ENCODE assay signal across 19 cellular contexts in genomic region chr5:179288809-179289185, GRCh38. TPM values are rescaled to one million over a fixed set of nuclear protein-coding genes. Genes with fewer than 3 reads are reported as not detected.
DNase-seq lines count a peak whose midpoint lies in the region; TF ChIP-seq lines count a peak whose summit lies in the region.
"Had no signal": no experiment of that assay in that cellular context is flagged by ENCODE, and none has a peak within 500 bp of the region (broad histone marks: within the 10 kb centered on the region; RNA-seq: fewer than 3 reads in every experiment).

No MANE protein-coding gene starts in this region.

- H3K9me3 Mint-ChIP-seq in activated T-helper 2 cell treated with anti-CD3 and anti-CD28 coated beads, Interferon-gamma antibody, Interleukin-2, Interleukin-4, amounts not matched to agents 10 μg/mL and 5 μg/mL and 100 μg/mL, durations not matched to agents 14 hours and 24 hours and 36 hours, result no peaks in the 10 kb centered on the region
- H3K9me3 Mint-ChIP-seq: CD8-positive, alpha-beta memory T cell had no signal

- peak overlapping the region; percentile 86 for H3K18ac ChIP-seq in neuronal stem cell (ENCODE audit: low read length)

- no peak overlapping the region for H4K8ac ChIP-seq in neuronal stem cell (ENCODE audit: low read depth, low read length)

- intact Hi-C loops in ascending aorta (cut with DNase I), result no loop called here
- intact Hi-C loops in spleen (cut with DNase I; ENCODE audit: low total_unique reads), result no loop called here
- intact Hi-C loops in activated T-helper 2 cell treated with anti-CD3 and anti-CD28 coated beads, Interferon-gamma antibody, Interleukin-2, Interleukin-4, amounts not matched to agents 10 μg/mL and 5 μg/mL and 100 μg/mL, durations not matched to agents 14 hours and 24 hours and 36 hours (cut with micrococcal nuclease), result no loop called here

- no peaks in the 10 kb centered on the region for H3K36me3 ChIP-seq in BLaER1 treated with 17β-estradiol and CSF1 and Interleukin-3, amounts not matched to agents 10 nM and 100 nM
- H3K36me3 ChIP-seq in ascending aorta, result no peaks in the 10 kb centered on the region
- no peaks in the 10 kb centered on the region for H3K36me3 ChIP-seq in neuronal stem cell (replicated peaks in 1 of 2; ENCODE audit: control insufficient read depth in 2 of 2, insufficient read depth in 2 of 2, low read length in 2 of 2)
- peaks cover 0 to 4% (median 0%) of the 10 kb centered on the region in 6 donors for H3K36me3 ChIP-seq in spleen

- no peak overlapping the region for H3K27ac Mint-ChIP-seq in activated T-helper 2 cell treated with anti-CD3 and anti-CD28 coated beads, Interferon-gamma antibody, Interleukin-2, Interleukin-4, amounts not matched to agents 10 μg/mL and 5 μg/mL and 100 μg/mL, durations not matched to agents 14 hours and 24 hours and 36 hours
- H3K27ac Mint-ChIP-seq: CD8-positive, alpha-beta memory T cell had no signal

- H3K79me1 ChIP-seq in neuronal stem cell (ENCODE audit: low read depth, low read length), result peaks cover 2% of the 10 kb centered on the region

- no peak overlapping the region for H3K4ac ChIP-seq in neuronal stem cell (ENCODE audit: low read length)

- H2AK5ac ChIP-seq in neuronal stem cell (ENCODE audit: low read depth, low read length), result peak overlapping the region; percentile 91

- peaks cover 0 to 30% (median 0%) of the 10 kb centered on the region in 11 experiments; a peak in 7 of 22 replicates for H4K20me1 ChIP-seq in BLaER1 treated with 17β-estradiol and CSF1 and Interleukin-3, amounts not matched to agents 10 nM and 100 nM

- no peak overlapping the region for H3K27ac ChIP-seq in BLaER1 treated with 17β-estradiol and CSF1 and Interleukin-3, amounts not matched to agents 10 nM and 100 nM
- H3K27ac ChIP-seq in ascending aorta (peak overlapping the region; percentile 43 to 54), neuronal stem cell (replicated peaks; ENCODE audit: low read length) (no peak overlapping the region), spleen (no peak overlapping the region)
- H3K27ac ChIP-seq: KMS-11 had no signal

- H3K4me3 ChIP-seq in BLaER1 treated with 17β-estradiol and CSF1 and Interleukin-3, amounts not matched to agents 10 nM and 100 nM, result no peak overlapping the region
- no peak overlapping the region for H3K4me3 ChIP-seq in ascending aorta
- no peak overlapping the region for H3K4me3 ChIP-seq in neuronal stem cell (ENCODE audit: low read length in 2 of 2)
- H3K4me3 ChIP-seq in spleen, result no peak overlapping the region

- peak overlapping the region; percentile 29 for H2BK5ac ChIP-seq in neuronal stem cell (ENCODE audit: low read length)

- no peaks in the 10 kb centered on the region for H3K27me3 Mint-ChIP-seq in activated T-helper 2 cell treated with anti-CD3 and anti-CD28 coated beads, Interferon-gamma antibody, Interleukin-2, Interleukin-4, amounts not matched to agents 10 μg/mL and 5 μg/mL and 100 μg/mL, durations not matched to agents 14 hours and 24 hours and 36 hours (ENCODE audit: low read depth)

- H3K4me1 Mint-ChIP-seq in activated T-helper 2 cell treated with anti-CD3 and anti-CD28 coated beads, Interferon-gamma antibody, Interleukin-2, Interleukin-4, amounts not matched to agents 10 μg/mL and 5 μg/mL and 100 μg/mL, durations not matched to agents 14 hours and 24 hours and 36 hours (ENCODE audit: low read depth), result no peaks in the 10 kb centered on the region
- H3K4me1 Mint-ChIP-seq: CD8-positive, alpha-beta memory T cell had no signal

- H3K23ac ChIP-seq in neuronal stem cell (ENCODE audit: low read depth, low read length, poor library complexity), result peak overlapping the region; percentile 75

- no peak overlapping the region for H2BK12ac ChIP-seq in neuronal stem cell (ENCODE audit: low read length)

- no peak overlapping the region for H3K14ac ChIP-seq in neuronal stem cell (ENCODE audit: low read length)

- H3K9ac ChIP-seq in BLaER1 treated with 17β-estradiol and CSF1 and Interleukin-3, amounts not matched to agents 10 nM and 100 nM, result peak overlapping the region in 1 of 11 experiments; percentile 10; a peak in 1 of 22 replicates
- no peak overlapping the region for H3K9ac ChIP-seq in neuronal stem cell (ENCODE audit: low read depth, low read length, poor library complexity)
- H3K9ac ChIP-seq: KMS-11 had no signal

- no peak overlapping the region for H3K4me3 Mint-ChIP-seq in activated T-helper 2 cell treated with anti-CD3 and anti-CD28 coated beads, Interferon-gamma antibody, Interleukin-2, Interleukin-4, amounts not matched to agents 10 μg/mL and 5 μg/mL and 100 μg/mL, durations not matched to agents 14 hours and 24 hours and 36 hours (ENCODE audit: low read depth)
- H3K4me3 Mint-ChIP-seq: CD8-positive, alpha-beta memory T cell had no signal

- H3K4me2 ChIP-seq in BLaER1 treated with 17β-estradiol and CSF1 and Interleukin-3, amounts not matched to agents 10 nM and 100 nM, result peak overlapping the region in 8 of 11 experiments; percentile 46 to 90 (median 79); a peak in 14 of 22 replicates
- H3K4me2 ChIP-seq in neuronal stem cell (ENCODE audit: insufficient read depth, low read length, poor library complexity, severe bottlenecking), result no peak overlapping the region
- H3K4me2 ChIP-seq: KMS-11 had no signal

- H2BK15ac ChIP-seq in neuronal stem cell (ENCODE audit: low read length), result no peak overlapping the region

- H2AFZ ChIP-seq in neuronal stem cell (ENCODE audit: low read length), result no peak overlapping the region

- no peak for TF ChIP-seq CTCF in ascending aorta (IDR thresholded peaks at IDR 0.05)
- no peak for TF ChIP-seq CTCF in spleen (IDR thresholded peaks at IDR 0.05 in 8 of 11, conservative IDR thresholded peaks at IDR 0.05 in 3 of 11)

- H2BK120ac ChIP-seq in neuronal stem cell (ENCODE audit: low read depth, low read length), result peak overlapping the region; percentile 77

- WGBS in neuronal stem cell (ENCODE audit: extremely low coverage in 2 of 2, insufficient read length in 2 of 2, insufficient replicate concordance in 1 of 2), 2 donors, result no CpG with 5 or more reads among the region's 11 CpGs
- WGBS in spleen, 5 donors, result 89 to 97% (median 92%) methylated on average over 4 to 11 of the region's 11 CpGs

- no peak overlapping the region for H4K91ac ChIP-seq in neuronal stem cell (ENCODE audit: low read depth, low read length, poor library complexity)

- DNase-seq in ascending aorta (ENCODE audit: low spot score in 2 of 2) (no peak), neuronal stem cell (ENCODE audit: low spot score) (no peak), spleen (peak; percentile 43), glomerular visceral epithelial cell (ENCODE audit: extremely low spot score) (no peak), NCI-H1092 treated with DMSO at 0.1 percent for 48 hours (lab: John Stamatoyannopoulos, UW) (no peak), NCI-H774 (lab: John Stamatoyannopoulos, UW) (no peak)
- no peak for DNase-seq in activated T-helper 2 cell treated with anti-CD3 and anti-CD28 coated beads, Interferon-gamma antibody, Interleukin-2, Interleukin-4, amounts not matched to agents 10 μg/mL and 5 μg/mL and 100 μg/mL, durations not matched to agents 14 hours and 24 hours and 36 hours (ENCODE audit: low spot score)
- DNase-seq: ACHN, DND-41, GDM1, NCI-H1092, NCI-H1694 treated with DMSO at 0.1 percent for 48 hours, NCI-H446 treated with DMSO at 0.1 percent for 48 hours, NCI-H748 treated with DMSO at 0.1 percent for 48 hours, SHP77 had no signal

- H3K4me1 ChIP-seq in BLaER1 treated with 17β-estradiol and CSF1 and Interleukin-3, amounts not matched to agents 10 nM and 100 nM, result peaks cover 23 to 66% (median 59%) of the 10 kb centered on the region in 10 experiments; a peak in 19 of 20 replicates
- H3K4me1 ChIP-seq in ascending aorta (peaks cover 7 to 21% of the 10 kb centered on the region in 2 donors), neuronal stem cell (ENCODE audit: control insufficient read depth in 2 of 2, insufficient read depth in 1 of 2, low read depth in 1 of 2, low read length in 2 of 2) (peaks cover 0 to 13% of the 10 kb centered on the region in 2 donors), spleen (peaks cover 0 to 30% (median 0%) of the 10 kb centered on the region in 6 donors)

- H3K36me3 Mint-ChIP-seq in activated T-helper 2 cell treated with anti-CD3 and anti-CD28 coated beads, Interferon-gamma antibody, Interleukin-2, Interleukin-4, amounts not matched to agents 10 μg/mL and 5 μg/mL and 100 μg/mL, durations not matched to agents 14 hours and 24 hours and 36 hours (ENCODE audit: low read depth), result no peaks in the 10 kb centered on the region
- H3K36me3 Mint-ChIP-seq: CD8-positive, alpha-beta memory T cell had no signal

- no peaks in the 10 kb centered on the region for H3K9me3 ChIP-seq in BLaER1 treated with 17β-estradiol and CSF1 and Interleukin-3, amounts not matched to agents 10 nM and 100 nM (replicated peaks in 1 of 11)
- H3K9me3 ChIP-seq in ascending aorta (no peaks in the 10 kb centered on the region), neuronal stem cell (replicated peaks in 1 of 2; ENCODE audit: control insufficient read depth in 2 of 2, insufficient read depth in 1 of 2, low read depth in 1 of 2, low read length in 2 of 2) (no peaks in the 10 kb centered on the region), spleen (no peaks in the 10 kb centered on the region)

- no peak for TF ChIP-seq POLR2A in spleen (IDR thresholded peaks at IDR 0.05)

- no peaks in the 10 kb centered on the region for H3K27me3 ChIP-seq in BLaER1 treated with 17β-estradiol and CSF1 and Interleukin-3, amounts not matched to agents 10 nM and 100 nM
- no peaks in the 10 kb centered on the region for H3K27me3 ChIP-seq in ascending aorta
- H3K27me3 ChIP-seq in neuronal stem cell (ENCODE audit: control insufficient read depth in 3 of 3, insufficient read depth in 3 of 3, low read depth in 1 of 3, low read length in 3 of 3), result no peaks in the 10 kb centered on the region
- no peaks in the 10 kb centered on the region for H3K27me3 ChIP-seq in spleen (replicated peaks in 1 of 7)

RNA-seq across cellular contexts. Expression of gene ADAMTS2, which starts 56.5 kb away (rescaled TPM):
- total RNA-seq in ascending aorta, result 51.0 TPM
- 5.3 TPM for polyA plus RNA-seq in neuronal stem cell (2013, experiment 1 of 2)
- 5.7 TPM for polyA plus RNA-seq in neuronal stem cell (2013, experiment 2 of 2)
- total RNA-seq in spleen, result 100 to 1,000 TPM in 1 of 7 donors, 10 to 100 TPM in 6; 44.0 to 101 (median 64.5) TPM
- 10 to 100 TPM in 1 of 3 donors, 1 to 10 TPM in 2; 4.0 to 16.8 (median 4.4) TPM for polyA plus RNA-seq in spleen
- not detected in 2 replicates for total RNA-seq in activated T-helper 2 cell treated with anti-CD3 and anti-CD28 coated beads, Interferon-gamma antibody, Interleukin-2, Interleukin-4, amounts not matched to agents 10 μg/mL and 5 μg/mL and 100 μg/mL, durations not matched to agents 14 hours and 24 hours and 36 hours
- total RNA-seq: CD8-positive, alpha-beta memory T cell; MCF 10A had no signal
- polyA plus RNA-seq: CD8-positive, alpha-beta memory T cell had no signal

Comparison
In these comparisons a context has a peak if more than half of its experiments do, and no peak if none do; other contexts are left out.
1. H3K27ac ChIP-seq: peak in ascending aorta (2 of 2); none in BLaER1 treated with 17β-estradiol and CSF1 and Interleukin-3, amounts not matched to agents 10 nM and 100 nM (0 of 11), neuronal stem cell (single experiment) and spleen (0 of 8).
2. RNA of gene ADAMTS2, which starts 56.5 kb away (total RNA-seq): 44.0 to 101 TPM in spleen and 51.0 TPM in ascending aorta (single experiment); not detected in activated T-helper 2 cell treated with anti-CD3 and anti-CD28 coated beads, Interferon-gamma antibody, Interleukin-2, Interleukin-4, amounts not matched to agents 10 μg/mL and 5 μg/mL and 100 μg/mL, durations not matched to agents 14 hours and 24 hours and 36 hours; every median in the first group is over 10 times any median in the second.